ENCODE assay signal across 8 cellular contexts in genomic region chr12:24902521-24903304, GRCh38. TPM values are rescaled to one million over a fixed set of nuclear protein-coding genes. Genes with fewer than 3 reads are reported as not detected.
DNase-seq lines count a peak whose midpoint lies in the region; ATAC-seq and TF ChIP-seq lines count a peak whose summit lies in the region.

No MANE protein-coding gene starts in this region.

- in situ Hi-C loops in brain microvascular endothelial cell (cut with HindIII; ENCODE audit: low pct_ligation_motif_present, low sequenced_read_pairs), result no loop called here

- H3K27me3 ChIP-seq in brain microvascular endothelial cell (replicated peaks) (no peaks in the 10 kb centered on the region), skeletal muscle satellite cell (ENCODE audit: control insufficient read depth, insufficient read depth, low read length) (no peaks in the 10 kb centered on the region)

- H3K4me3 Mint-ChIP-seq in immature natural killer cell, result peak overlapping the region; percentile 66 to 77 (median 75)

- H3K9me3 Mint-ChIP-seq in immature natural killer cell, result no peaks in the 10 kb centered on the region

- no peak for DNase-seq in brain microvascular endothelial cell
- no peak for DNase-seq in immature natural killer cell
- no peak for DNase-seq in NCI-H510A treated with DMSO at 0.1 percent for 48 hours (lab: John Stamatoyannopoulos, UW)
- DNase-seq in 8988T, result no peak
- DNase-seq in NCI-H69 (lab: John Stamatoyannopoulos, UW), result no peak

- no peak overlapping the region for H3K27ac Mint-ChIP-seq in immature natural killer cell

- ATAC-seq in GM19043 (IDR thresholded peaks at IDR 0.05; ENCODE audit: low read depth, unreplicated experiment) (peak; percentile 37), HG03439 (IDR thresholded peaks at IDR 0.05; ENCODE audit: unreplicated experiment) (peak; percentile 52)

- H3K4me1 ChIP-seq in skeletal muscle satellite cell (ENCODE audit: control insufficient read depth, insufficient read depth, low read length), result peaks cover 31% of the 10 kb centered on the region

- H3K36me3 Mint-ChIP-seq in immature natural killer cell, result no peaks in the 10 kb centered on the region

- peaks cover 5 to 14% (median 9%) of the 10 kb centered on the region in 3 donors for H3K27me3 Mint-ChIP-seq in immature natural killer cell (ENCODE audit: low read depth in 3 of 3)

- peak overlapping the region; percentile 76 for H3K27ac ChIP-seq in brain microvascular endothelial cell

- peak overlapping the region; percentile 47 for H3K9ac ChIP-seq in skeletal muscle satellite cell (ENCODE audit: low read depth, low read length)

- H3K4me3 ChIP-seq in brain microvascular endothelial cell (ENCODE audit: low read depth, low read length) (peak overlapping the region; percentile 67), skeletal muscle satellite cell (ENCODE audit: low read length) (peak overlapping the region; percentile 69)

- no peaks in the 10 kb centered on the region for H3K36me3 ChIP-seq in brain microvascular endothelial cell (replicated peaks)
- H3K36me3 ChIP-seq in skeletal muscle satellite cell (ENCODE audit: insufficient read depth, low read length), result no peaks in the 10 kb centered on the region

- H3K4me2 ChIP-seq in skeletal muscle satellite cell (ENCODE audit: low read length), result peak overlapping the region; percentile 80

- peaks cover 15 to 16% of the 10 kb centered on the region in 2 donors for H3K4me1 Mint-ChIP-seq in immature natural killer cell

- TF ChIP-seq CTCF in brain microvascular endothelial cell (IDR thresholded peaks at IDR 0.05; ENCODE audit: low read depth, low read length, missing control alignments), result no peak

- no peaks in the 10 kb centered on the region for H3K9me3 ChIP-seq in skeletal muscle satellite cell (replicated peaks; ENCODE audit: low read length)

RNA-seq across cellular contexts. Expression of gene BCAT1, which starts 46.2 kb away (rescaled TPM):
- polyA plus RNA-seq in immature natural killer cell, result under 1 TPM in 2 of 3 donors, not detected in 1; 0.10 to 0.20 TPM
- total RNA-seq in skeletal muscle satellite cell (2012; rRNA removed), result 178 and 204 TPM in 2 replicates
